ENCODE assay signal across 8 cellular contexts in genomic region chr10:60943372-60944158, GRCh38. TPM values are rescaled to one million over a fixed set of nuclear protein-coding genes. Genes with fewer than 3 reads are reported as not detected.
DNase-seq lines count a peak whose midpoint lies in the region; ATAC-seq, FAIRE-seq and TF ChIP-seq lines count a peak whose summit lies in the region.

No MANE protein-coding gene starts in this region.

- no peaks in the 10 kb centered on the region for H3K9me1 ChIP-seq in endothelial cell of umbilical vein (replicated peaks; ENCODE audit: control insufficient read depth, extremely low read depth, insufficient read depth, low read length)

- no peak for FAIRE-seq in endothelial cell of umbilical vein (lab: Jason Lieb, UNC)

- peak; percentile 34 for ATAC-seq in GM21529 (IDR thresholded peaks at IDR 0.05; ENCODE audit: unreplicated experiment)

- CTCF ChIA-PET in endothelial cell of umbilical vein (lab: Charles Lee): interaction anchor here (0.7 to 2.9 kb wide), 11 partner anchors 11 to 893 kb away, joined by 3 to 16 read pairs (median 5); no protein-coding TSS in a partner anchor

- peak; percentile 70 for TF ChIP-seq POLR2A in endothelial cell of umbilical vein (IDR thresholded peaks at IDR 0.05; ENCODE audit: low read depth, low read length)

- H3K9ac ChIP-seq in endothelial cell of umbilical vein (replicated peaks; ENCODE audit: extremely low read depth, insufficient read depth, low read length): peak overlapping the region; percentile 98

- TF ChIP-seq CTCF in WI38 (IDR thresholded peaks at IDR 0.05; ENCODE audit: low read depth, low read length) (no peak), endothelial cell of umbilical vein (IDR thresholded peaks at IDR 0.05; ENCODE audit: extremely low read depth in 1 of 2, insufficient read depth in 1 of 2, low read depth in 1 of 2, low read length in 2 of 2) (no peak)

- intact Hi-C loops in endothelial cell of umbilical vein (cut with micrococcal nuclease): loop anchor here (1.0 to 5.0 kb wide), 7 partner anchors 21 to 1874 kb away; partner anchors contain the start of gene EGR2

- dilution Hi-C loops in endothelial cell of umbilical vein (cut with MboI; ENCODE audit: extremely low pct_ligation_motif_present, low sequenced_read_pairs): no loop called here

- DNase-seq in EL: peak; percentile 65
- no peak for DNase-seq in Jurkat, Clone E6-1 (ENCODE audit: low read depth, low spot score)
- DNase-seq in endothelial cell of umbilical vein (ENCODE audit: low read depth, low spot score): peak; percentile 71
- peak; percentile 79 for DNase-seq in medulla oblongata (ENCODE audit: extremely low spot score)
- DNase-seq in substantia nigra (lab: John Stamatoyannopoulos, UW): peak in 48 of 49 donors; percentile 16 to 92 (median 64)
- DNase-seq in NOMO-1 treated with dmso at 0.1 percent for 144 hours (lab: John Stamatoyannopoulos, UW; ENCODE audit: unreplicated experiment): no peak

- peaks cover 22% of the 10 kb centered on the region for H3K4me1 ChIP-seq in endothelial cell of umbilical vein (ENCODE audit: control insufficient read depth, extremely low read depth, insufficient read depth, low read length)

- H3K9me3 ChIP-seq in endothelial cell of umbilical vein (replicated peaks; ENCODE audit: control insufficient read depth, insufficient read depth, low read length): no peaks in the 10 kb centered on the region

- H3K4me3 ChIP-seq in Jurkat, Clone E6-1 (ENCODE audit: low read length): peak overlapping the region; percentile 45
- H3K4me3 ChIP-seq in WI38 (ENCODE audit: low read depth, low read length) (peak overlapping the region; percentile 79), endothelial cell of umbilical vein (replicated peaks in 1 of 3; ENCODE audit: insufficient read depth in 1 of 3, low read depth in 1 of 3, low read length in 3 of 3) (peak overlapping the region; percentile 74 to 91 (median 86))

- H3K79me2 ChIP-seq in endothelial cell of umbilical vein (ENCODE audit: control insufficient read depth, insufficient read depth, low read length): peaks cover 7% of the 10 kb centered on the region

- no TSS peak for BruUV-seq in endothelial cell of umbilical vein (replicated peaks; lab: Mats Ljungman, UMichigan)

- H3K27me3 ChIP-seq in endothelial cell of umbilical vein (ENCODE audit: control insufficient read depth in 2 of 2, insufficient read depth in 2 of 2, low read length in 2 of 2): no peaks in the 10 kb centered on the region

- no peaks in the 10 kb centered on the region for H4K20me1 ChIP-seq in endothelial cell of umbilical vein (replicated peaks; ENCODE audit: control insufficient read depth, extremely low read depth, insufficient read depth, low read length)

- H3K27ac ChIP-seq in endothelial cell of umbilical vein (ENCODE audit: insufficient read depth, low read depth, low read length) (peak overlapping the region; percentile 98), substantia nigra (ENCODE audit: low read depth, low read length, poor library complexity, severe bottlenecking) (peak overlapping the region; percentile 99)

- POLR2A ChIA-PET in endothelial cell of umbilical vein (lab: Charles Lee): interaction anchor here (0.9 kb wide), 1 partner anchor 17 kb away, joined by 3 read pairs; no protein-coding TSS in a partner anchor

- peak overlapping the region; percentile 90 for H2AFZ ChIP-seq in endothelial cell of umbilical vein (ENCODE audit: low read depth, low read length)

- H3K36me3 ChIP-seq in endothelial cell of umbilical vein (ENCODE audit: control insufficient read depth in 2 of 2, extremely low read depth in 1 of 2, insufficient read depth in 2 of 2, low read length in 2 of 2): peaks cover 0 to 4% of the 10 kb centered on the region in 2 experiments

- H3K4me2 ChIP-seq in endothelial cell of umbilical vein (ENCODE audit: insufficient read depth, low read length): peak overlapping the region; percentile 88

TF ChIP-seq in endothelial cell of umbilical vein, 7 proteins besides CTCF, POLR2A, EP300 and RAD21:
- TF ChIP-seq FOS (IDR thresholded peaks at IDR 0.05; ENCODE audit: borderline replicate concordance, insufficient read depth, low read length) (no peak), POLR2AphosphoS5 (IDR thresholded peaks at IDR 0.05; ENCODE audit: insufficient read depth, low read depth, low read length) (peak; percentile 72), EZH2 (IDR thresholded peaks at IDR 0.05; ENCODE audit: borderline replicate concordance, low read depth, low read length, severe bottlenecking) (no peak), JUN (IDR thresholded peaks at IDR 0.05; ENCODE audit: borderline replicate concordance, insufficient read depth, insufficient read length, low read depth) (no peak), MAX (IDR thresholded peaks at IDR 0.05; ENCODE audit: insufficient read depth, insufficient read length) (peak; percentile 5)

RNA-seq across cellular contexts. Expression of gene RHOBTB1, which starts 0.4 kb away (rescaled TPM):
- polyA plus RNA-seq in Jurkat, Clone E6-1 (2012; ENCODE audit: insufficient read depth, insufficient read length): 8.9 TPM
- total RNA-seq in endothelial cell of umbilical vein: 31.0 and 31.3 TPM in 2 replicates
- 19.4 and 21.2 TPM in 2 replicates for polyA plus RNA-seq in endothelial cell of umbilical vein
- 20.3 and 22.4 TPM in 2 replicates for polyA plus RNA-seq in endothelial cell of umbilical vein (2011; cell fraction: cytosol; rRNA removed)
- 41.4 and 54.0 TPM in 2 replicates for polyA plus RNA-seq in endothelial cell of umbilical vein (2011; cell fraction: nucleus; rRNA removed)
- polyA plus RNA-seq in endothelial cell of umbilical vein (2012): 18.4 and 21.8 TPM in 2 replicates
- 37.1 and 42.0 TPM in 2 replicates for polyA minus RNA-seq in endothelial cell of umbilical vein
- 11.5 TPM for polyA minus RNA-seq in endothelial cell of umbilical vein (2011; cell fraction: cytosol; rRNA and poly(A)+ RNA removed)
- 24.6 and 33.4 TPM in 2 replicates for polyA minus RNA-seq in endothelial cell of umbilical vein (2011; cell fraction: nucleus; rRNA and poly(A)+ RNA removed)

Comparison
In these comparisons a context has a peak if more than half of its experiments do, and no peak if none do; other contexts are left out.
1. DNase-seq: peak in EL (single experiment), endothelial cell of umbilical vein (single experiment), medulla oblongata (single experiment) and substantia nigra (48 of 49); none in Jurkat, Clone E6-1 (single experiment) and NOMO-1 treated with dmso at 0.1 percent for 144 hours (single experiment).
2. Peak in every context shown above with its lines, with median percentiles within 50 percentile points of each other: H3K4me3 ChIP-seq.